25 cellular contexts compared by ENCODE assay signal in genomic region chr6:30855429-30856069, GRCh38.
"Had no signal": no experiment of that assay in that cellular context is flagged by ENCODE, and none has a peak within 500 bp of the region (broad histone marks: within the 10 kb centered on the region; RNA-seq: fewer than 3 reads in every experiment).

No MANE protein-coding gene starts in this region.

- H3K4me1 ChIP-seq: foreskin keratinocyte, uterus had no signal

- H3K4me3 Mint-ChIP-seq: activated B cell treated with CpG ODN at 0.5 μM for 24 hours; activated CD4-positive, alpha-beta T cell treated with anti-CD3 and anti-CD28 coated beads for 36 hours; activated naive CD8-positive, alpha-beta T cell treated with anti-CD3 and anti-CD28 coated beads for 36 hours; activated T-cell treated with anti-CD3 and anti-CD28 coated beads, Interleukin-2, amount 50 U/mL, for 4 hours; central memory CD8-positive, alpha-beta T cell; immature natural killer cell; T-helper 17 cell had no signal

- H3K9me3 Mint-ChIP-seq: central memory CD8-positive, alpha-beta T cell had no signal

- DNase-seq: activated B cell treated with CpG ODN at 0.5 μM for 24 hours; activated CD4-positive, alpha-beta T cell treated with anti-CD3 and anti-CD28 coated beads for 36 hours; activated CD4-positive, alpha-beta T cell treated with anti-CD3 and anti-CD28 coated beads, Interleukin-2, amount 50 U/mL, for 4 hours; activated CD8-positive, alpha-beta memory T cell treated with anti-CD3 and anti-CD28 coated beads, Interleukin-2, amount 50 U/mL, for 48 hours; activated naive CD4-positive, alpha-beta T cell; activated naive CD8-positive, alpha-beta T cell treated with anti-CD3 and anti-CD28 coated beads for 36 hours; activated T-cell treated with anti-CD3 and anti-CD28 coated beads, Interleukin-2, amount 50 U/mL, for 4 hours; effector memory CD4-positive, alpha-beta T cell; foreskin keratinocyte; immature natural killer cell; kidney glomerular epithelial cell; left ventricle myocardium superior; occipital lobe; retina; stimulated activated CD4-positive, alpha-beta T cell treated with anti-CD3 and anti-CD28 coated beads, Interleukin-4, amount 100 ng/mL, for 24 hours; stimulated activated naive CD8-positive, alpha-beta T cell treated with anti-CD3 and anti-CD28 coated beads, Interleukin-15, Interleukin-2, amounts not matched to agents 100 U/mL and 50 U/mL, for 24 hours; substantia nigra; T-helper 17 cell; thyroid gland; uterus had no signal

- H3K27ac ChIP-seq: foreskin keratinocyte, thyroid gland, uterus had no signal

- H3K4me1 Mint-ChIP-seq: activated CD4-positive, alpha-beta T cell treated with anti-CD3 and anti-CD28 coated beads for 36 hours; activated naive CD8-positive, alpha-beta T cell treated with anti-CD3 and anti-CD28 coated beads for 36 hours; central memory CD8-positive, alpha-beta T cell; immature natural killer cell had no signal

- H3K27ac Mint-ChIP-seq: activated B cell treated with CpG ODN at 0.5 μM for 24 hours; activated CD4-positive, alpha-beta T cell treated with anti-CD3 and anti-CD28 coated beads for 36 hours; activated naive CD8-positive, alpha-beta T cell treated with anti-CD3 and anti-CD28 coated beads for 36 hours; activated T-helper 2 cell treated with anti-CD3 and anti-CD28 coated beads, Interferon-gamma antibody, Interleukin-2, Interleukin-4, amounts not matched to agents 10 μg/mL and 5 μg/mL and 100 μg/mL, durations not matched to agents 14 hours and 24 hours and 36 hours; immature natural killer cell; progenitor cell of endocrine pancreas; T-helper 17 cell had no signal

- H3K9me3 ChIP-seq: thyroid gland, uterus had no signal

- H3K27me3 Mint-ChIP-seq: activated CD4-positive, alpha-beta T cell treated with anti-CD3 and anti-CD28 coated beads for 36 hours; progenitor cell of endocrine pancreas had no signal

- H3K27me3 ChIP-seq: foreskin keratinocyte, thyroid gland, uterus had no signal

- H3K4me3 ChIP-seq: thyroid gland, uterus had no signal

- ATAC-seq: activated CD4-positive, alpha-beta T cell treated with anti-CD3 and anti-CD28 coated beads for 36 hours; activated T-cell treated with anti-CD3 and anti-CD28 coated beads, Interleukin-2, amount 50 U/mL, for 4 hours; foreskin keratinocyte; left ventricle myocardium superior; stimulated activated naive CD8-positive, alpha-beta T cell treated with anti-CD3 and anti-CD28 coated beads, Interleukin-15, Interleukin-2, amounts not matched to agents 100 U/mL and 50 U/mL, for 24 hours; T-helper 17 cell had no signal

- FAIRE-seq: astrocyte, colon had no signal

- H3K36me3 ChIP-seq: thyroid gland, uterus had no signal
